Comparison of ENCODE assay signal across 16 cellular contexts in genomic region chr1:104746994-104747393, GRCh38.
DNase-seq lines count a peak whose midpoint lies in the region; ATAC-seq and TF ChIP-seq lines count a peak whose summit lies in the region.
"Had no signal": no experiment of that assay in that cellular context is flagged by ENCODE, and none has a peak within 500 bp of the region (broad histone marks: within the 10 kb centered on the region; RNA-seq: fewer than 3 reads in every experiment).

No MANE protein-coding gene starts in this region.

- H3K9me2 ChIP-seq in PC-9 (ENCODE audit: insufficient read depth): 0 out of 2 replicates have a peak, but pooled peaks cover 3% of the 10 kb centered on the region

- DNase-seq in NCI-H1092 treated with DMSO at 0.1 percent for 48 hours (lab: John Stamatoyannopoulos, UW) (no peak), SW480 (ENCODE audit: low spot score) (no peak), NCI-H128 (lab: John Stamatoyannopoulos, UW; ENCODE audit: unreplicated experiment) (no peak), PC-9 (no peak)
- DNase-seq: hippocampal formation, NCI-H2107, occipital lobe, SHP77, transverse colon had no signal

- H3K9me3 ChIP-seq in PC-9 (ENCODE audit: insufficient read depth, low read depth): no peaks in the 10 kb centered on the region
- H3K9me3 ChIP-seq: transverse colon had no signal

- ATAC-seq in GM18858 (IDR thresholded peaks at IDR 0.05; ENCODE audit: unreplicated experiment): peak; percentile 57
- ATAC-seq in GM21367 (IDR thresholded peaks at IDR 0.05; ENCODE audit: unreplicated experiment): peak; percentile 57
- peak; percentile 54 for ATAC-seq in HG02943 (IDR thresholded peaks at IDR 0.05; ENCODE audit: low read depth, unreplicated experiment)
- ATAC-seq in HG03520 (IDR thresholded peaks at IDR 0.05; ENCODE audit: unreplicated experiment): peak; percentile 50
- ATAC-seq: activated naive CD4-positive, alpha-beta T cell treated with anti-CD3 and anti-CD28 coated beads, Interleukin-2, amount 50 U/mL, for 72 hours; GM23338; stimulated activated effector memory CD8-positive, alpha-beta T cell treated with anti-CD3 and anti-CD28 coated beads, Interleukin-12 subunit alpha, Interleukin-12 subunit beta, amount 100 ng/mL, for 72 hours had no signal

- no peaks in the 10 kb centered on the region for H3K36me3 ChIP-seq in PC-9 (ENCODE audit: low read depth)
- H3K36me3 ChIP-seq: transverse colon had no signal

- H4K20me1 ChIP-seq in PC-9 (ENCODE audit: insufficient read depth): no peaks in the 10 kb centered on the region

- BruUV-seq in PC-9 (replicated peaks; lab: Mats Ljungman, UMichigan): no TSS peak

- POLR2A ChIA-PET in PC-9 (lab: Charles Lee; ENCODE audit: unreplicated experiment): no interaction called here

- CTCF ChIA-PET in PC-9 (lab: Charles Lee): no interaction called here

- no peak overlapping the region for H3K4me2 ChIP-seq in PC-9
- H3K4me2 ChIP-seq: GM23338 had no signal

- no peak overlapping the region for H3K4me3 ChIP-seq in PC-9
- H3K4me3 ChIP-seq: GM23338, transverse colon had no signal

- no peak overlapping the region for H3K27ac ChIP-seq in PC-9
- H3K27ac ChIP-seq: transverse colon had no signal

- intact Hi-C loops in PC-9 (cut with micrococcal nuclease; ENCODE audit: unreplicated experiment): no loop called here

- no peaks in the 10 kb centered on the region for H3K79me2 ChIP-seq in PC-9 (ENCODE audit: low read depth)

- TF ChIP-seq CTCF in PC-9 (conservative IDR thresholded peaks at IDR 0.05): no peak

- H3F3A ChIP-seq in PC-9 (ENCODE audit: insufficient read depth, low read depth): no peaks in the 10 kb centered on the region

- no peak overlapping the region for H2AFZ ChIP-seq in PC-9
- H2AFZ ChIP-seq: GM23338 had no signal

- H3K4me1 ChIP-seq in PC-9 (replicated peaks; ENCODE audit: insufficient read depth): no peaks in the 10 kb centered on the region
- H3K4me1 ChIP-seq: transverse colon had no signal

- no peaks in the 10 kb centered on the region for H3K27me3 ChIP-seq in PC-9 (ENCODE audit: insufficient read depth, low read depth)
- H3K27me3 ChIP-seq: transverse colon had no signal
